ENCODE assay signal across 8 cellular contexts in genomic region chr22:38696606-38697005, GRCh38. TPM values are rescaled to one million over a fixed set of nuclear protein-coding genes. Genes with fewer than 3 reads are reported as not detected.
A peak's percentile ranks its signal among the peaks of the same experiment; 100 is the strongest.
DNase-seq lines count a peak whose midpoint lies in the region; ATAC-seq and TF ChIP-seq lines count a peak whose summit lies in the region.

No MANE protein-coding gene starts in this region.

- H3K9me3 Mint-ChIP-seq in activated T-cell treated with anti-CD3 and anti-CD28 coated beads, Interleukin-2, amount 50 U/mL, for 24 hours = no peaks in the 10 kb centered on the region
- H3K9me3 Mint-ChIP-seq in activated CD4-positive, alpha-beta T cell treated with anti-CD3 and anti-CD28 coated beads, Interleukin-2, amount 10 ng/mL, durations not matched to agents 7 days and 5 days = no peaks in the 10 kb centered on the region

- peaks cover 0 to 7% of the 10 kb centered on the region in 2 donors for H3K36me3 ChIP-seq in gastrocnemius medialis

- no peak for TF ChIP-seq CTCF in gastrocnemius medialis (IDR thresholded peaks at IDR 0.05 in 4 of 5, conservative IDR thresholded peaks at IDR 0.05 in 1 of 5)

- ATAC-seq in gastrocnemius medialis = no peak
- ATAC-seq in HG03045 (IDR thresholded peaks at IDR 0.05; ENCODE audit: unreplicated experiment) = no peak
- ATAC-seq in GM18867 (IDR thresholded peaks at IDR 0.05; ENCODE audit: unreplicated experiment) = no peak

- peaks cover 33 to 35% of the 10 kb centered on the region in 2 donors for H3K4me1 ChIP-seq in gastrocnemius medialis

- peak overlapping the region; percentile 57 to 97 (median 96) for H3K27ac ChIP-seq in gastrocnemius medialis

- TF ChIP-seq POLR2A in gastrocnemius medialis (IDR thresholded peaks at IDR 0.05) = no peak

- intact Hi-C loops in gastrocnemius medialis (cut with DNase I; ENCODE audit: low total_unique reads) = no loop called here

- peak overlapping the region; percentile 92 for H3K27ac Mint-ChIP-seq in activated T-cell treated with anti-CD3 and anti-CD28 coated beads, Interleukin-2, amount 50 U/mL, for 24 hours
- H3K27ac Mint-ChIP-seq in activated CD4-positive, alpha-beta T cell treated with anti-CD3 and anti-CD28 coated beads, Interleukin-2, amount 10 ng/mL, durations not matched to agents 7 days and 5 days = peak overlapping the region; percentile 82

- H3K9me3 ChIP-seq in gastrocnemius medialis = no peaks in the 10 kb centered on the region

- H3K27me3 ChIP-seq in gastrocnemius medialis = no peaks in the 10 kb centered on the region

- peaks cover 80% of the 10 kb centered on the region for H3K36me3 Mint-ChIP-seq in activated T-cell treated with anti-CD3 and anti-CD28 coated beads, Interleukin-2, amount 50 U/mL, for 24 hours (ENCODE audit: low read depth)
- peaks cover 56% of the 10 kb centered on the region for H3K36me3 Mint-ChIP-seq in activated CD4-positive, alpha-beta T cell treated with anti-CD3 and anti-CD28 coated beads, Interleukin-2, amount 10 ng/mL, durations not matched to agents 7 days and 5 days (ENCODE audit: low read depth)

- in situ Hi-C loops in gastrocnemius medialis (cut with MboI; ENCODE audit: low sequenced_read_pairs in 4 of 4) = no loop called here

- no peaks in the 10 kb centered on the region for H3K27me3 Mint-ChIP-seq in activated T-cell treated with anti-CD3 and anti-CD28 coated beads, Interleukin-2, amount 50 U/mL, for 24 hours
- peaks cover 1% of the 10 kb centered on the region for H3K27me3 Mint-ChIP-seq in activated CD4-positive, alpha-beta T cell treated with anti-CD3 and anti-CD28 coated beads, Interleukin-2, amount 10 ng/mL, durations not matched to agents 7 days and 5 days

- DNase-seq in activated T-cell treated with anti-CD3 and anti-CD28 coated beads, Interleukin-2, amount 50 U/mL, for 24 hours = no peak
- DNase-seq in activated T-cell treated with anti-CD3 and anti-CD28 coated beads, Interleukin-2, amount 50 U/mL, for 1 hour = no peak
- peak; percentile 43 for DNase-seq in activated CD4-positive, alpha-beta T cell treated with anti-CD3 and anti-CD28 coated beads, Interleukin-2, amount 10 ng/mL, durations not matched to agents 7 days and 5 days
- DNase-seq in fibroblast of gingiva (ENCODE audit: low read depth) = peak; percentile 53
- no peak for DNase-seq in gastrocnemius medialis
- DNase-seq in NCI-H187 (lab: John Stamatoyannopoulos, UW) = no peak

- CTCF ChIA-PET in activated CD4-positive, alpha-beta T cell treated with anti-CD3 and anti-CD28 coated beads, Interleukin-2, amount 10 ng/mL, durations not matched to agents 7 days and 5 days (lab: Charles Lee) = interaction anchor here (1.9 kb wide), 2 partner anchors 11 to 15 kb away, joined by 5 read pairs; partner anchors contain the start of gene TOMM22

- peaks cover 76% of the 10 kb centered on the region for H3K4me1 Mint-ChIP-seq in activated T-cell treated with anti-CD3 and anti-CD28 coated beads, Interleukin-2, amount 50 U/mL, for 24 hours (ENCODE audit: low read depth)
- H3K4me1 Mint-ChIP-seq in activated CD4-positive, alpha-beta T cell treated with anti-CD3 and anti-CD28 coated beads, Interleukin-2, amount 10 ng/mL, durations not matched to agents 7 days and 5 days = peaks cover 59% of the 10 kb centered on the region

- peak overlapping the region; percentile 93 for H3K4me3 Mint-ChIP-seq in activated T-cell treated with anti-CD3 and anti-CD28 coated beads, Interleukin-2, amount 50 U/mL, for 24 hours
- peak overlapping the region; percentile 85 for H3K4me3 Mint-ChIP-seq in activated CD4-positive, alpha-beta T cell treated with anti-CD3 and anti-CD28 coated beads, Interleukin-2, amount 10 ng/mL, durations not matched to agents 7 days and 5 days

- no peak overlapping the region for H3K4me3 ChIP-seq in gastrocnemius medialis

- POLR2A ChIA-PET in activated CD4-positive, alpha-beta T cell treated with anti-CD3 and anti-CD28 coated beads, Interleukin-2, amount 10 ng/mL, durations not matched to agents 7 days and 5 days (lab: Charles Lee) = interaction anchor here (1.1 to 1.3 kb wide), 2 partner anchors 10 to 15 kb away, joined by 3 to 4 read pairs; partner anchors contain the start of gene TOMM22

RNA-seq across cellular contexts. Expression of gene JOSD1, which starts 4.1 kb away (rescaled TPM):
- total RNA-seq in activated CD4-positive, alpha-beta T cell treated with anti-CD3 and anti-CD28 coated beads, Interleukin-2, amount 10 ng/mL, durations not matched to agents 7 days and 5 days = 10 to 100 TPM; 56.4 to 61.8 TPM
- 10 to 100 TPM; 25.1 to 50.5 (median 42.4) TPM for total RNA-seq in gastrocnemius medialis

RNA-seq across cellular contexts. Expression of gene GTPBP1, which starts 9.1 kb away (rescaled TPM):
- 10 to 100 TPM; 68.5 to 77.1 TPM for total RNA-seq in activated CD4-positive, alpha-beta T cell treated with anti-CD3 and anti-CD28 coated beads, Interleukin-2, amount 10 ng/mL, durations not matched to agents 7 days and 5 days
- total RNA-seq in gastrocnemius medialis = 100 to 1,000 TPM in 1 of 4 donors, 10 to 100 TPM in 3; 27.7 to 124 (median 36.0) TPM

RNA-seq across cellular contexts. Expression of gene TOMM22, which starts 14.8 kb away (rescaled TPM):
- 10 to 100 TPM; 83.0 to 88.9 TPM for total RNA-seq in activated CD4-positive, alpha-beta T cell treated with anti-CD3 and anti-CD28 coated beads, Interleukin-2, amount 10 ng/mL, durations not matched to agents 7 days and 5 days
- 10 to 100 TPM; 37.1 to 47.1 (median 46.3) TPM for total RNA-seq in gastrocnemius medialis

RNA-seq across cellular contexts. Expression of gene CBY1, which starts 40.2 kb away (rescaled TPM):
- total RNA-seq in activated CD4-positive, alpha-beta T cell treated with anti-CD3 and anti-CD28 coated beads, Interleukin-2, amount 10 ng/mL, durations not matched to agents 7 days and 5 days = 10 to 100 TPM; 10.2 to 11.0 TPM
- total RNA-seq in gastrocnemius medialis = 10 to 100 TPM in 2 of 4 donors, 1 to 10 TPM in 2; 8.0 to 15.7 (median 12.6) TPM

RNA-seq across cellular contexts. Expression of gene FAM227A, which starts 40.4 kb away (rescaled TPM):
- total RNA-seq in activated CD4-positive, alpha-beta T cell treated with anti-CD3 and anti-CD28 coated beads, Interleukin-2, amount 10 ng/mL, durations not matched to agents 7 days and 5 days = under 1 TPM in 1 of 2 experiments, not detected in 1; 0.02 TPM
- under 1 TPM in 1 of 4 donors, not detected in 3; 0.02 TPM for total RNA-seq in gastrocnemius medialis

Comparison
In these comparisons a context has a peak if more than half of its experiments do, and no peak if none do; other contexts are left out.
1. DNase-seq: peak in activated CD4-positive, alpha-beta T cell treated with anti-CD3 and anti-CD28 coated beads, Interleukin-2, amount 10 ng/mL, durations not matched to agents 7 days and 5 days (single experiment) and fibroblast of gingiva (single experiment); none in activated T-cell treated with anti-CD3 and anti-CD28 coated beads, Interleukin-2, amount 50 U/mL, for 24 hours (single experiment), activated T-cell treated with anti-CD3 and anti-CD28 coated beads, Interleukin-2, amount 50 U/mL, for 1 hour (single experiment), gastrocnemius medialis (0 of 2) and NCI-H187 (0 of 2).